In genomic region chr6:151036211-151036721, GRCh38 we compare ENCODE assay signal across 8 cellular contexts.
DNase-seq lines count a peak whose midpoint lies in the region; ATAC-seq and TF ChIP-seq lines count a peak whose summit lies in the region.
"Not testable (repeated sequence)": the region's sequence is repeated elsewhere in the genome, so short reads cannot be mapped to it uniquely, and the experiment has no call there.

No MANE protein-coding gene starts in this region.

- H4K91ac ChIP-seq in mesenchymal stem cell (ENCODE audit: low read length), result not testable (repeated sequence)

- H3K9ac ChIP-seq in mesenchymal stem cell (ENCODE audit: low read length), result peak overlapping the region; percentile 69

- H2AFZ ChIP-seq in mesenchymal stem cell (ENCODE audit: low read depth, low read length), result not testable (repeated sequence)

- H3K27me3 ChIP-seq in A673 (replicated peaks; ENCODE audit: insufficient read depth, low read depth, low read length, poor library complexity); mesenchymal stem cell (ENCODE audit: control insufficient read depth in 1 of 2, insufficient read depth in 1 of 2, low read length in 2 of 2): not testable (repeated sequence)

- peak overlapping the region in 1 of 2 experiments; percentile 66 for H3K18ac ChIP-seq in mesenchymal stem cell (ENCODE audit: low read depth in 1 of 2, low read length in 2 of 2)

- not testable (repeated sequence) for H3K4me1 ChIP-seq in A673 (ENCODE audit: insufficient read depth, low read length, poor library complexity, severe bottlenecking)
- peaks cover 20% of the 10 kb centered on the region for H3K4me1 ChIP-seq in mesenchymal stem cell (ENCODE audit: control insufficient read depth, insufficient read depth, low read depth, low read length)

- H3K27ac Mint-ChIP-seq in activated CD4-positive, alpha-beta T cell treated with anti-CD3 and anti-CD28 coated beads for 36 hours, result peak overlapping the region; percentile 53

- not testable (repeated sequence) for H3K4me2 ChIP-seq in mesenchymal stem cell (ENCODE audit: low read length, poor library complexity, severe bottlenecking)

- H3K9me3 ChIP-seq in A673 (ENCODE audit: low read depth, low read length, poor library complexity, severe bottlenecking); mesenchymal stem cell (ENCODE audit: control insufficient read depth, low read length): not testable (repeated sequence)

- intact Hi-C loops in A673 (cut with micrococcal nuclease; ENCODE audit: unreplicated experiment), result loop anchor here (2.0 kb wide), 1 partner anchor 31 kb away; no protein-coding TSS in a partner anchor
- intact Hi-C loops in activated CD4-positive, alpha-beta T cell treated with anti-CD3 and anti-CD28 coated beads for 36 hours (cut with DNase I, micrococcal nuclease), result not testable (repeated sequence)

- H3K14ac ChIP-seq in mesenchymal stem cell (ENCODE audit: low read length in 2 of 2), result not testable (repeated sequence)

- H3K23ac ChIP-seq in mesenchymal stem cell (ENCODE audit: low read length in 2 of 2), result not testable (repeated sequence)

- H3K4ac ChIP-seq in mesenchymal stem cell (ENCODE audit: low read depth in 1 of 2, low read length in 2 of 2), result not testable (repeated sequence)

- POLR2A ChIA-PET in A673 (lab: Charles Lee; ENCODE audit: low non-redundant PET); activated CD4-positive, alpha-beta T cell treated with anti-CD3 and anti-CD28 coated beads for 36 hours (lab: Charles Lee): not testable (repeated sequence)

- H3K4me3 ChIP-seq in A673 (ENCODE audit: low read depth, low read length, poor library complexity, severe bottlenecking); choroid plexus epithelial cell (ENCODE audit: low read depth, low read length); foreskin fibroblast (ENCODE audit: low read depth in 1 of 2, low read length in 2 of 2); mesenchymal stem cell (ENCODE audit: insufficient read depth in 1 of 2, low read depth in 1 of 2, low read length in 2 of 2); skeletal muscle cell (ENCODE audit: low read depth, low read length): not testable (repeated sequence)

- not testable (repeated sequence) for H2BK120ac ChIP-seq in mesenchymal stem cell (ENCODE audit: low read depth, low read length)

- peak; percentile 58 for DNase-seq in A673 (ENCODE audit: low spot score)
- peak; percentile 50 for DNase-seq in GM03348 (ENCODE audit: low spot score)
- DNase-seq in NCI-H146 (lab: John Stamatoyannopoulos, UW), result peak; percentile 30
- not testable (repeated sequence) for DNase-seq in activated CD4-positive, alpha-beta T cell treated with anti-CD3 and anti-CD28 coated beads for 36 hours
- peak; percentile 95 for DNase-seq in choroid plexus epithelial cell (ENCODE audit: low read depth)
- DNase-seq in foreskin fibroblast, result peak; percentile 96 to 97
- DNase-seq in mesenchymal stem cell, result peak; percentile 96
- peak; percentile 91 for DNase-seq in skeletal muscle cell (ENCODE audit: low read depth)

- H3K4me1 Mint-ChIP-seq in activated CD4-positive, alpha-beta T cell treated with anti-CD3 and anti-CD28 coated beads for 36 hours, result peaks cover 15% of the 10 kb centered on the region

- CTCF ChIA-PET in A673 (lab: Charles Lee); activated CD4-positive, alpha-beta T cell treated with anti-CD3 and anti-CD28 coated beads for 36 hours (lab: Charles Lee): not testable (repeated sequence)

- not testable (repeated sequence) for H4K8ac ChIP-seq in mesenchymal stem cell (ENCODE audit: low read length)

- H3K27ac ChIP-seq in A673 (ENCODE audit: low read depth, low read length, poor library complexity, severe bottlenecking), result not testable (repeated sequence)
- peak overlapping the region; percentile 82 for H3K27ac ChIP-seq in mesenchymal stem cell (ENCODE audit: low read length, poor library complexity, severe bottlenecking)

- not testable (repeated sequence) for ATAC-seq in activated CD4-positive, alpha-beta T cell treated with anti-CD3 and anti-CD28 coated beads for 36 hours

- H3K36me3 Mint-ChIP-seq in activated CD4-positive, alpha-beta T cell treated with anti-CD3 and anti-CD28 coated beads for 36 hours (ENCODE audit: low read depth), result peaks cover 59% of the 10 kb centered on the region

- WGBS in mesenchymal stem cell, result 0% methylated on average over 3 of the region's 3 CpGs

- H3K36me3 ChIP-seq in A673 (ENCODE audit: insufficient read depth, low read length, poor library complexity, severe bottlenecking) (peaks cover 14% of the 10 kb centered on the region), mesenchymal stem cell (ENCODE audit: control insufficient read depth in 1 of 2, insufficient read depth in 2 of 2, low read depth in 1 of 2, low read length in 2 of 2) (peaks cover 14 to 37% of the 10 kb centered on the region in 2 experiments)

- H3K4me3 Mint-ChIP-seq in activated CD4-positive, alpha-beta T cell treated with anti-CD3 and anti-CD28 coated beads for 36 hours, result not testable (repeated sequence)

- not testable (repeated sequence) for H2BK15ac ChIP-seq in mesenchymal stem cell (ENCODE audit: low read depth, poor library complexity, severe bottlenecking)

- H2BK12ac ChIP-seq in mesenchymal stem cell (ENCODE audit: low read length in 2 of 2), result not testable (repeated sequence)

- H2AK5ac ChIP-seq in mesenchymal stem cell (ENCODE audit: low read length, severe bottlenecking), result not testable (repeated sequence)

- BruUV-seq in A673 (replicated peaks; lab: Mats Ljungman, UMichigan), result not testable (repeated sequence)

- not testable (repeated sequence) for TF ChIP-seq CTCF in A673 (conservative IDR thresholded peaks at IDR 0.05; ENCODE audit: low read depth, low read length); choroid plexus epithelial cell (conservative IDR thresholded peaks at IDR 0.05; ENCODE audit: low read depth, low read length); foreskin fibroblast (IDR thresholded peaks at IDR 0.05; ENCODE audit: low read depth, low read length)

- not testable (repeated sequence) for H3K79me1 ChIP-seq in mesenchymal stem cell (replicated peaks; ENCODE audit: low read length, poor library complexity, severe bottlenecking)

- H3K27me3 Mint-ChIP-seq in activated CD4-positive, alpha-beta T cell treated with anti-CD3 and anti-CD28 coated beads for 36 hours, result not testable (repeated sequence)

- H3K9me3 Mint-ChIP-seq in activated CD4-positive, alpha-beta T cell treated with anti-CD3 and anti-CD28 coated beads for 36 hours (ENCODE audit: low read depth), result not testable (repeated sequence)

- peak overlapping the region; percentile 68 for H2BK5ac ChIP-seq in mesenchymal stem cell (ENCODE audit: low read depth, low read length, poor library complexity, severe bottlenecking)
